Comparison of ENCODE assay signal across 8 cellular contexts in the genomic region with DNA sequence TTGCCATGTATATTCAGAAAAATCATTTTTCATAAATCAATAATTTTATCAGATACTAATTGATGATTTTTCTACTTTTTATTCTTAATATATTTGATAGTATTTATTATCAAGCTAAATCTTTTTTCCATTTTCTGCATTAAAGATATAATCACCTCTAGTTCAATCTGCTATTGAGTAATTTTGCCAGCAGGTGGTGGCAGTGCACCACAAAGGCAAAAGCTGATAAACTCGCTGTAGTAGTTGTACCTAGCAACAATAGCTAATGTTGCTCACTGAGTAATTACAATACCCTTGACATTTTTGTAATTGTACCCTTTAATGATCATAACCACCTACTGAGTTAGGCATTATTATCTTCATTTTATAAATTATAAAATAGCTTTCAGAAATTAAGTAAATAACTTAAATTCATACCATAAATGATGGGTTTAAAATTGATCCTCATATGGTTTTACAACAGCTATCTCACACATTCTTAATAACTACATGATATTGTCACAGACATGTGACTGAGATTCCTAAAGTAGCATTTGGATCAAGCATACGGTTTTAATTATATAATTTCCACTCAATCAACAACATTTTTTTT. TPM values are rescaled to one million over a fixed set of nuclear protein-coding genes. Genes with fewer than 3 reads are reported as not detected.
DNase-seq lines count a peak whose midpoint lies in the region; ATAC-seq, FAIRE-seq and TF ChIP-seq lines count a peak whose summit lies in the region.

No MANE protein-coding gene starts in this region.

- CTCF ChIA-PET in activated CD4-positive, alpha-beta T cell treated with anti-CD3 and anti-CD28 coated beads for 36 hours (lab: Charles Lee): interaction anchor here (0.6 to 2.9 kb wide), 31 partner anchors 9 to 936 kb away, joined by 3 to 55 read pairs (median 4); no protein-coding TSS in a partner anchor
- CTCF ChIA-PET in HEK293T (lab: Yijun Ruan, JAX): interaction anchor here (0.5 to 1.9 kb wide), 29 partner anchors 11 to 744 kb away, joined by 3 to 88 read pairs (median 4); a partner anchor contains a TSS
- CTCF ChIA-PET in HepG2 (lab: Yijun Ruan, JAX; ENCODE audit: low intra/inter-chr PET ratio, low total read pairs): interaction anchor here (0.8 to 7.2 kb wide), 5 partner anchors 41 to 343 kb away, joined by 3 to 258 read pairs (median 8); no protein-coding TSS in a partner anchor

- POLR2A ChIA-PET in activated CD4-positive, alpha-beta T cell treated with anti-CD3 and anti-CD28 coated beads for 36 hours (lab: Charles Lee): no interaction called here
- POLR2A ChIA-PET in HEK293T (lab: Yijun Ruan, JAX): interaction anchor here (0.9 to 1.3 kb wide), 2 partner anchors 47 to 793 kb away, joined by 3 to 4 read pairs; no protein-coding TSS in a partner anchor
- POLR2A ChIA-PET in HepG2 (lab: Yijun Ruan, JAX): interaction anchor here (1.0 to 1.5 kb wide), 5 partner anchors 10 to 51 kb away, joined by 3 to 9 read pairs (median 5); no protein-coding TSS in a partner anchor

- H3K4me2 ChIP-seq in Loucy (ENCODE audit: low read depth, low read length, poor library complexity, severe bottlenecking): no peak overlapping the region
- no peak overlapping the region for H3K4me2 ChIP-seq in HepG2 (ENCODE audit: low read depth, low read length)

- H3K4me3 ChIP-seq in Loucy (ENCODE audit: low read length, poor library complexity, severe bottlenecking): no peak overlapping the region
- no peak overlapping the region for H3K4me3 ChIP-seq in HepG2 (replicated peaks in 1 of 3; ENCODE audit: insufficient read depth in 1 of 3, low read depth in 2 of 3, low read length in 3 of 3)

- peak; percentile 91 for TF ChIP-seq RAD21 in HepG2 (CRISPR knock-in tag; IDR thresholded peaks at IDR 0.05)

- H3K9me3 ChIP-seq in Loucy (ENCODE audit: insufficient read depth, low read depth, low read length): no peaks in the 10 kb centered on the region
- H3K9me3 ChIP-seq in HepG2 (ENCODE audit: low read length): no peaks in the 10 kb centered on the region

- in situ Hi-C loops in HepG2 (cut with HindIII; ENCODE audit: extremely low pct_ligation_motif_present, low pct_unique_long_range_greater_than_20kb): loop anchor here (5.0 to 10.0 kb wide), 2 partner anchors 77 to 345 kb away; no protein-coding TSS in a partner anchor

- no peaks in the 10 kb centered on the region for H3K79me2 ChIP-seq in Loucy (ENCODE audit: insufficient read depth, low read length)
- H3K79me2 ChIP-seq in HepG2 (ENCODE audit: insufficient read depth, low read length): peaks cover 55% of the 10 kb centered on the region

- H3K4me1 ChIP-seq in Loucy (ENCODE audit: insufficient read depth, low read length, poor library complexity, severe bottlenecking) (peaks cover 14% of the 10 kb centered on the region), HepG2 (ENCODE audit: insufficient read depth, low read length) (peaks cover 44% of the 10 kb centered on the region)

- WGBS in HepG2 (ENCODE audit: low lambda C conversion rate): 73% methylated on average over 2 of the region's 2 CpGs

- H3K27ac ChIP-seq in HepG2 (ENCODE audit: extremely low read length, insufficient read depth, low read length): peak overlapping the region; percentile 45

- no peak for TF ChIP-seq POLR2A in HepG2 (IDR thresholded peaks at IDR 0.05; ENCODE audit: insufficient read depth in 1 of 2, low read depth in 2 of 2, low read length in 2 of 2)

- H3K27me3 ChIP-seq in Loucy (ENCODE audit: insufficient read depth, low read length, poor library complexity, severe bottlenecking) (no peaks in the 10 kb centered on the region), HepG2 (ENCODE audit: control insufficient read depth in 1 of 2, insufficient read depth in 2 of 2, low read length in 2 of 2) (no peaks in the 10 kb centered on the region)

- 0 out of 2 replicates have a peak, but pooled peaks cover 4% of the 10 kb centered on the region for H3K36me3 ChIP-seq in Loucy (ENCODE audit: insufficient read depth, low read length)
- H3K36me3 ChIP-seq in HepG2 (replicated peaks in 1 of 2; ENCODE audit: control insufficient read depth in 1 of 2, insufficient read depth in 2 of 2, low read length in 2 of 2): peaks cover 12 to 58% of the 10 kb centered on the region in 2 experiments

- intact Hi-C loops in activated CD4-positive, alpha-beta T cell treated with anti-CD3 and anti-CD28 coated beads for 36 hours (cut with DNase I, micrococcal nuclease): loop anchor here (1.0 to 10.0 kb wide), 9 partner anchors 80 to 1915 kb away; no protein-coding TSS in a partner anchor
- intact Hi-C loops in HepG2 (cut with micrococcal nuclease; ENCODE audit: unreplicated experiment): loop anchor here (1.0 to 2.0 kb wide), 3 partner anchors 51 to 343 kb away; no protein-coding TSS in a partner anchor

- H2AFZ ChIP-seq in Loucy (ENCODE audit: low read length) (no peak overlapping the region), HepG2 (ENCODE audit: low read length) (no peak overlapping the region)

- ATAC-seq in activated CD4-positive, alpha-beta T cell treated with anti-CD3 and anti-CD28 coated beads for 36 hours: peak; percentile 44
- peak; percentile 72 for ATAC-seq in HepG2

- TF ChIP-seq EP300 in HepG2 (IDR thresholded peaks at IDR 0.05; ENCODE audit: low read depth in 2 of 2, low read length in 2 of 2) (no peak), HepG2 (CRISPR knock-in tag; IDR thresholded peaks at IDR 0.05; ENCODE audit: borderline replicate concordance) (no peak)

- peaks cover 2% of the 10 kb centered on the region for H3K27me3 Mint-ChIP-seq in activated CD4-positive, alpha-beta T cell treated with anti-CD3 and anti-CD28 coated beads for 36 hours

- H3K27ac Mint-ChIP-seq in activated CD4-positive, alpha-beta T cell treated with anti-CD3 and anti-CD28 coated beads for 36 hours: no peak overlapping the region

- no peaks in the 10 kb centered on the region for H3K36me3 Mint-ChIP-seq in activated CD4-positive, alpha-beta T cell treated with anti-CD3 and anti-CD28 coated beads for 36 hours (ENCODE audit: low read depth)

- no peaks in the 10 kb centered on the region for H3K9me3 Mint-ChIP-seq in activated CD4-positive, alpha-beta T cell treated with anti-CD3 and anti-CD28 coated beads for 36 hours (ENCODE audit: low read depth)

- H3F3A ChIP-seq in Loucy (ENCODE audit: low read depth): peaks cover 5% of the 10 kb centered on the region; the same call in 1 of the 2 replicates

- no peak for FAIRE-seq in HepG2 (lab: Jason Lieb, UNC)

- no TSS peak for BruUV-seq in HepG2 (replicated peaks; lab: Mats Ljungman, UMichigan)

- H3K9ac ChIP-seq in Loucy (ENCODE audit: low read depth, low read length, poor library complexity, severe bottlenecking) (no peak overlapping the region), HepG2 (ENCODE audit: insufficient read depth, low read depth, low read length) (no peak overlapping the region)

- peak; percentile 77 for TF ChIP-seq CTCF in Loucy (conservative IDR thresholded peaks at IDR 0.05; ENCODE audit: low read length)
- TF ChIP-seq CTCF in HepG2 (CRISPR knock-in tag; IDR thresholded peaks at IDR 0.05): peak; percentile 81

- H3K4me1 Mint-ChIP-seq in activated CD4-positive, alpha-beta T cell treated with anti-CD3 and anti-CD28 coated beads for 36 hours: peaks cover 6% of the 10 kb centered on the region

- no peaks in the 10 kb centered on the region for H4K20me1 ChIP-seq in Loucy (ENCODE audit: insufficient read depth, low read length, poor library complexity, severe bottlenecking)
- H4K20me1 ChIP-seq in HepG2 (ENCODE audit: insufficient read depth, low read length): peaks cover 28% of the 10 kb centered on the region

- H3K4me3 Mint-ChIP-seq in activated CD4-positive, alpha-beta T cell treated with anti-CD3 and anti-CD28 coated beads for 36 hours: no peak overlapping the region

- no peaks in the 10 kb centered on the region for H3K9me2 ChIP-seq in Loucy (replicated peaks; ENCODE audit: low read depth, low read length)

- peak; percentile 73 for DNase-seq in activated CD4-positive, alpha-beta T cell treated with anti-CD3 and anti-CD28 coated beads for 36 hours
- DNase-seq in activated CD4-positive, alpha-beta T cell treated with anti-CD3 and anti-CD28 coated beads for 1 hour: no peak
- DNase-seq in HEK293T (ENCODE audit: extremely low spot score): peak; percentile 44
- peak; percentile 43 to 45 for DNase-seq in SHP77 (lab: John Stamatoyannopoulos, UW)
- peak; percentile 41 for DNase-seq in cerebellar cortex (ENCODE audit: low spot score)
- DNase-seq in HepG2 (ENCODE audit: low spot score): peak; percentile 66
- peak; percentile 44 for DNase-seq in stromal cell of bone marrow (ENCODE audit: low read depth)

RNA-seq across cellular contexts. Expression of a gene that starts 52.0 kb away (rescaled TPM):
- total RNA-seq in activated CD4-positive, alpha-beta T cell treated with anti-CD3 and anti-CD28 coated beads for 36 hours: 1 to 10 TPM; 1.2 to 1.8 TPM
- total RNA-seq in HepG2 (2016; rRNA removed; fragmentation: Illumina TruSeq; extraction: Trizol): 0.02 TPM in 1 of 2 replicates, not detected in the other
- not detected in 2 replicates for total RNA-seq in HepG2 (2016; cell fraction: cytosol; rRNA removed; fragmentation: Illumina TruSeq; extraction: Trizol; ENCODE audit: low read depth)
- total RNA-seq in HepG2 (2016; cell fraction: insoluble cytoplasmic fraction; rRNA removed; fragmentation: Illumina TruSeq; extraction: Trizol): 0.15 TPM in 1 of 2 replicates, not detected in the other
- 0.21 TPM in 1 of 2 replicates, not detected in the other for total RNA-seq in HepG2 (2016; cell fraction: membrane; rRNA removed; fragmentation: Illumina TruSeq; extraction: Trizol)
- not detected in 2 replicates for total RNA-seq in HepG2 (2016; cell fraction: nucleus; rRNA removed; fragmentation: Illumina TruSeq; extraction: Trizol)
- 0.18 TPM in 1 of 2 replicates, not detected in the other for polyA plus RNA-seq in HepG2 (2011; rRNA removed)
- 0.09 TPM in 1 of 2 replicates, not detected in the other for polyA plus RNA-seq in HepG2 (2011; cell fraction: cytosol; rRNA removed)
- polyA plus RNA-seq in HepG2 (2011; cell fraction: nucleus; rRNA removed): 0.03 TPM in 1 of 2 replicates, not detected in the other
- polyA plus RNA-seq in HepG2 (2012): 0.20 and 0.66 TPM in 2 replicates
- not detected in 2 replicates for polyA plus RNA-seq in HepG2 (2016; cell fraction: cytosol; fragmentation: Illumina TruSeq; extraction: Trizol; ENCODE audit: low read depth)
- polyA plus RNA-seq in HepG2 (2016; cell fraction: insoluble cytoplasmic fraction; fragmentation: Illumina TruSeq; extraction: Trizol; ENCODE audit: low read depth): not detected in 2 replicates
- polyA plus RNA-seq in HepG2 (2016; cell fraction: membrane; fragmentation: Illumina TruSeq; extraction: Trizol; ENCODE audit: low read depth): not detected in 2 replicates
- polyA plus RNA-seq in HepG2 (2016; cell fraction: nucleus; fragmentation: Illumina TruSeq; extraction: Trizol; ENCODE audit: insufficient read depth, low read depth): not detected in 2 replicates
- not detected in 2 replicates for polyA minus RNA-seq in HepG2 (2011; rRNA and poly(A)+ RNA removed; ENCODE audit: low replicate concordance)
- polyA minus RNA-seq in HepG2 (2011; cell fraction: cytosol; rRNA and poly(A)+ RNA removed): not detected in 2 replicates
- polyA minus RNA-seq in HepG2 (2011; cell fraction: nucleus; rRNA and poly(A)+ RNA removed): 0.26 and 0.87 TPM in 2 replicates

RNA-seq across cellular contexts. Expression of a gene that starts 54.2 kb away (rescaled TPM):
- under 1 TPM in 1 of 2 experiments, not detected in 1; 0.21 TPM for total RNA-seq in activated CD4-positive, alpha-beta T cell treated with anti-CD3 and anti-CD28 coated beads for 36 hours
- total RNA-seq in HepG2 (2016; rRNA removed; fragmentation: Illumina TruSeq; extraction: Trizol): 161 and 301 TPM in 2 replicates
- 38.3 and 39.3 TPM in 2 replicates for total RNA-seq in HepG2 (2016; cell fraction: cytosol; rRNA removed; fragmentation: Illumina TruSeq; extraction: Trizol; ENCODE audit: low read depth)
- 172 and 272 TPM in 2 replicates for total RNA-seq in HepG2 (2016; cell fraction: insoluble cytoplasmic fraction; rRNA removed; fragmentation: Illumina TruSeq; extraction: Trizol)
- 52.0 and 70.0 TPM in 2 replicates for total RNA-seq in HepG2 (2016; cell fraction: membrane; rRNA removed; fragmentation: Illumina TruSeq; extraction: Trizol)
- 317 and 356 TPM in 2 replicates for total RNA-seq in HepG2 (2016; cell fraction: nucleus; rRNA removed; fragmentation: Illumina TruSeq; extraction: Trizol)
- 404 and 436 TPM in 2 replicates for polyA plus RNA-seq in HepG2 (2011; rRNA removed)
- 141 and 281 TPM in 2 replicates for polyA plus RNA-seq in HepG2 (2011; cell fraction: cytosol; rRNA removed)
- polyA plus RNA-seq in HepG2 (2011; cell fraction: nucleus; rRNA removed): 59.5 and 99.9 TPM in 2 replicates
- polyA plus RNA-seq in HepG2 (2012): 778 and 1,175 TPM in 2 replicates
- polyA plus RNA-seq in HepG2 (2016; cell fraction: cytosol; fragmentation: Illumina TruSeq; extraction: Trizol; ENCODE audit: low read depth): 23.5 and 25.5 TPM in 2 replicates
- 122 TPM in 2 replicates for polyA plus RNA-seq in HepG2 (2016; cell fraction: insoluble cytoplasmic fraction; fragmentation: Illumina TruSeq; extraction: Trizol; ENCODE audit: low read depth)
- 32.9 and 33.4 TPM in 2 replicates for polyA plus RNA-seq in HepG2 (2016; cell fraction: membrane; fragmentation: Illumina TruSeq; extraction: Trizol; ENCODE audit: low read depth)
- 310 and 322 TPM in 2 replicates for polyA plus RNA-seq in HepG2 (2016; cell fraction: nucleus; fragmentation: Illumina TruSeq; extraction: Trizol; ENCODE audit: insufficient read depth, low read depth)
- 28.8 and 207 TPM in 2 replicates for polyA minus RNA-seq in HepG2 (2011; rRNA and poly(A)+ RNA removed; ENCODE audit: low replicate concordance)
- 198 and 296 TPM in 2 replicates for polyA minus RNA-seq in HepG2 (2011; cell fraction: cytosol; rRNA and poly(A)+ RNA removed)
- 460 and 590 TPM in 2 replicates for polyA minus RNA-seq in HepG2 (2011; cell fraction: nucleus; rRNA and poly(A)+ RNA removed)

Comparison
In these comparisons a context has a peak if more than half of its experiments do, and no peak if none do; other contexts are left out.
1. RNA of a gene that starts 54.2 kb away (total RNA-seq): 38.3 to 356 TPM in HepG2; 0.21 TPM in activated CD4-positive, alpha-beta T cell treated with anti-CD3 and anti-CD28 coated beads for 36 hours; every median in the first group is over 10 times any median in the second.